19 cellular contexts compared by ENCODE assay signal in genomic region chr7:137519964-137520363, GRCh38.
"Had no signal": no experiment of that assay in that cellular context is flagged by ENCODE, and none has a peak within 500 bp of the region (broad histone marks: within the 10 kb centered on the region; RNA-seq: fewer than 3 reads in every experiment).

No MANE protein-coding gene starts in this region.

- H3K9me3 ChIP-seq: body of pancreas, left ventricle myocardium inferior, upper lobe of left lung had no signal

- DNase-seq: activated CD4-positive, alpha-beta T cell treated with anti-CD3 and anti-CD28 coated beads for 1 hour; activated CD4-positive, alpha-beta T cell treated with anti-CD3 and anti-CD28 coated beads, Interleukin-2, amount 50 U/mL, for 1 hour; activated CD8-positive, alpha-beta T cell treated with anti-CD3 and anti-CD28 coated beads, Interleukin-2, amount 10 ng/mL, durations not matched to agents 7 days and 5 days; amniotic stem cell; body of pancreas; effector CD4-positive, alpha-beta T cell; foreskin melanocyte; glutamatergic neuron; hippocampal formation; left ventricle myocardium inferior; mammary epithelial cell; naive thymus-derived CD8-positive, alpha-beta T cell; retina; stimulated activated CD4-positive, alpha-beta T cell treated with anti-CD3 and anti-CD28 coated beads, Interleukin-4, amount 100 ng/mL, for 4 hours; stimulated activated naive CD8-positive, alpha-beta T cell treated with anti-CD3 and anti-CD28 coated beads, Interleukin-15, Interleukin-2, amounts not matched to agents 100 U/mL and 50 U/mL, for 24 hours; T-helper 2 cell; upper lobe of left lung had no signal

- H3K4me1 ChIP-seq: body of pancreas, left ventricle myocardium inferior, upper lobe of left lung had no signal

- FAIRE-seq: endometrium had no signal

- H3K27me3 ChIP-seq: body of pancreas, cardiac muscle cell, upper lobe of left lung had no signal

- H3K36me3 ChIP-seq: cardiac muscle cell, left ventricle myocardium inferior, upper lobe of left lung had no signal

- H3K4me3 ChIP-seq: body of pancreas, cardiac muscle cell, left ventricle myocardium inferior, upper lobe of left lung had no signal
